8 cellular contexts compared by ENCODE assay signal in the genomic region with DNA sequence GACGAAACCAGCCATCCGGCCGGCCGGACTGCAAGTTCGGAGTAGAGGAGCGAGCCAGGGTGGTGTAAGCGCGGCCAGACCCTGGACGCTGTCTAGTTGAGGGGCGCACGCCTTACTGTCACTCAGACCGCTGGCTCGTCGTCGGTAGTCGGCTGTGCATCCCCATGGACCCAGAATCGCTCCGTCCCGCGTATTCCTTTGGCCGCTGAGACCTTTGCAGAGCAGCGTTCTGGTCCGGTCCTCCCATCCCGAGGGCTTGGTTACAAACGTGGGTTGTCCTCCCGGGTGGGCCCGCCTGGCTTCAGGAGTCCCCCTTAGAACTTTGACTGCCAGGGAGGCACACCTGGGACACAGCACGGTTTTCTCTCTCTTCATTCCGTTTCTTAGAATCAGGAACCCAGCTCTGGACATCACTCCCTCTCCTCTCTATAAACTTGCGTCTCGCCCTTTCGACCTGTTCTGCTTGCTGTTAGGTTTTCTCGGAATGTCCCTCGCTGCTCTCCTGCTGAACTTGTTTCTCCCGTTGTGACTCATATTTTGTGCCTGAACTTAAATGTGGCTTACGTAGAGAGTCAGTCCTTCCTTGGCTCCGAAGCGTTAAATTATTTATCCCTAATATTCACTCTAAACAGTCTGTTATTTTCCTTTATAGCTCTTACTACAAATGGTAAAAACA. TPM values are rescaled to one million over a fixed set of nuclear protein-coding genes. Genes with fewer than 3 reads are reported as not detected.
DNase-seq lines count a peak whose midpoint lies in the region; ATAC-seq and TF ChIP-seq lines count a peak whose summit lies in the region.

No MANE protein-coding gene starts in this region.

- CTCF ChIA-PET in GM10248 (lab: Yijun Ruan, JAX): interaction anchor here (1.6 to 2.9 kb wide), 2 partner anchors 23 to 215 kb away, joined by 4 to 12 read pairs; no protein-coding TSS in a partner anchor

- peaks cover 40% of the 10 kb centered on the region for H3K4me1 Mint-ChIP-seq in activated T-helper 2 cell treated with anti-CD3 and anti-CD28 coated beads, Interferon-gamma antibody, Interleukin-2, Interleukin-4, amounts not matched to agents 10 μg/mL and 5 μg/mL and 100 μg/mL, durations not matched to agents 14 hours and 24 hours and 36 hours (ENCODE audit: low read depth)

- DNase-seq in GM10248 (ENCODE audit: extremely low spot score): peak; percentile 31
- DNase-seq in HPDE6-E6E7 (ENCODE audit: extremely low spot score): peak; percentile 53
- DNase-seq in activated T-helper 2 cell treated with anti-CD3 and anti-CD28 coated beads, Interferon-gamma antibody, Interleukin-2, Interleukin-4, amounts not matched to agents 10 μg/mL and 5 μg/mL and 100 μg/mL, durations not matched to agents 14 hours and 24 hours and 36 hours (ENCODE audit: low spot score): peak; percentile 11
- no peak for DNase-seq in left cardiac atrium
- peak; percentile 75 for DNase-seq in renal cortical epithelial cell (ENCODE audit: low read depth)
- no peak for DNase-seq in pons (ENCODE audit: low spot score)
- no peak for DNase-seq in epidermal melanocyte (ENCODE audit: insufficient read length, low spot score)

- peak overlapping the region; percentile 87 for H3K27ac Mint-ChIP-seq in activated T-helper 2 cell treated with anti-CD3 and anti-CD28 coated beads, Interferon-gamma antibody, Interleukin-2, Interleukin-4, amounts not matched to agents 10 μg/mL and 5 μg/mL and 100 μg/mL, durations not matched to agents 14 hours and 24 hours and 36 hours

- H3K36me3 Mint-ChIP-seq in activated T-helper 2 cell treated with anti-CD3 and anti-CD28 coated beads, Interferon-gamma antibody, Interleukin-2, Interleukin-4, amounts not matched to agents 10 μg/mL and 5 μg/mL and 100 μg/mL, durations not matched to agents 14 hours and 24 hours and 36 hours (ENCODE audit: low read depth): peaks cover 40% of the 10 kb centered on the region

- TF ChIP-seq CTCF in GM10248 (IDR thresholded peaks at IDR 0.05; ENCODE audit: control extremely low read depth, extremely low read depth, low read depth, missing control alignments): no peak

- ATAC-seq in GM21447 (IDR thresholded peaks at IDR 0.05; ENCODE audit: unreplicated experiment) (peak; percentile 42), left cardiac atrium (peak; percentile 29 to 50)

- H3K27me3 Mint-ChIP-seq in activated T-helper 2 cell treated with anti-CD3 and anti-CD28 coated beads, Interferon-gamma antibody, Interleukin-2, Interleukin-4, amounts not matched to agents 10 μg/mL and 5 μg/mL and 100 μg/mL, durations not matched to agents 14 hours and 24 hours and 36 hours (ENCODE audit: low read depth): peaks cover 5% of the 10 kb centered on the region

- peak overlapping the region; percentile 91 for H3K4me3 Mint-ChIP-seq in activated T-helper 2 cell treated with anti-CD3 and anti-CD28 coated beads, Interferon-gamma antibody, Interleukin-2, Interleukin-4, amounts not matched to agents 10 μg/mL and 5 μg/mL and 100 μg/mL, durations not matched to agents 14 hours and 24 hours and 36 hours (ENCODE audit: low read depth)

- H3K9me3 Mint-ChIP-seq in activated T-helper 2 cell treated with anti-CD3 and anti-CD28 coated beads, Interferon-gamma antibody, Interleukin-2, Interleukin-4, amounts not matched to agents 10 μg/mL and 5 μg/mL and 100 μg/mL, durations not matched to agents 14 hours and 24 hours and 36 hours: no peaks in the 10 kb centered on the region

- intact Hi-C loops in activated T-helper 2 cell treated with anti-CD3 and anti-CD28 coated beads, Interferon-gamma antibody, Interleukin-2, Interleukin-4, amounts not matched to agents 10 μg/mL and 5 μg/mL and 100 μg/mL, durations not matched to agents 14 hours and 24 hours and 36 hours (cut with micrococcal nuclease): loop anchor here (5.0 kb wide), 1 partner anchor 305 kb away; no protein-coding TSS in a partner anchor
- intact Hi-C loops in left cardiac atrium (cut with DNase I): loop anchor here (10.0 kb wide), 1 partner anchor 148 kb away; no protein-coding TSS in a partner anchor

- POLR2A ChIA-PET in GM10248 (lab: Yijun Ruan, JAX): interaction anchor here (1.6 kb wide), 1 partner anchor 65 kb away, joined by 8 read pairs; no protein-coding TSS in a partner anchor

RNA-seq across cellular contexts. Expression of gene PGM2, which starts 0.7 kb away (rescaled TPM):
- total RNA-seq in activated T-helper 2 cell treated with anti-CD3 and anti-CD28 coated beads, Interferon-gamma antibody, Interleukin-2, Interleukin-4, amounts not matched to agents 10 μg/mL and 5 μg/mL and 100 μg/mL, durations not matched to agents 14 hours and 24 hours and 36 hours: 49.3 and 52.5 TPM in 2 replicates
- total RNA-seq in left cardiac atrium: 10 to 100 TPM; 13.8 to 17.6 TPM
- 37.4 and 59.2 TPM in 2 replicates for total RNA-seq in renal cortical epithelial cell

Comparison
In these comparisons a context has a peak if more than half of its experiments do, and no peak if none do; other contexts are left out.
1. DNase-seq: peak in GM10248 (single experiment), HPDE6-E6E7 (single experiment), activated T-helper 2 cell treated with anti-CD3 and anti-CD28 coated beads, Interferon-gamma antibody, Interleukin-2, Interleukin-4, amounts not matched to agents 10 μg/mL and 5 μg/mL and 100 μg/mL, durations not matched to agents 14 hours and 24 hours and 36 hours (single experiment) and renal cortical epithelial cell (single experiment); none in left cardiac atrium (single experiment), pons (single experiment) and epidermal melanocyte (single experiment).